In the genomic region with DNA sequence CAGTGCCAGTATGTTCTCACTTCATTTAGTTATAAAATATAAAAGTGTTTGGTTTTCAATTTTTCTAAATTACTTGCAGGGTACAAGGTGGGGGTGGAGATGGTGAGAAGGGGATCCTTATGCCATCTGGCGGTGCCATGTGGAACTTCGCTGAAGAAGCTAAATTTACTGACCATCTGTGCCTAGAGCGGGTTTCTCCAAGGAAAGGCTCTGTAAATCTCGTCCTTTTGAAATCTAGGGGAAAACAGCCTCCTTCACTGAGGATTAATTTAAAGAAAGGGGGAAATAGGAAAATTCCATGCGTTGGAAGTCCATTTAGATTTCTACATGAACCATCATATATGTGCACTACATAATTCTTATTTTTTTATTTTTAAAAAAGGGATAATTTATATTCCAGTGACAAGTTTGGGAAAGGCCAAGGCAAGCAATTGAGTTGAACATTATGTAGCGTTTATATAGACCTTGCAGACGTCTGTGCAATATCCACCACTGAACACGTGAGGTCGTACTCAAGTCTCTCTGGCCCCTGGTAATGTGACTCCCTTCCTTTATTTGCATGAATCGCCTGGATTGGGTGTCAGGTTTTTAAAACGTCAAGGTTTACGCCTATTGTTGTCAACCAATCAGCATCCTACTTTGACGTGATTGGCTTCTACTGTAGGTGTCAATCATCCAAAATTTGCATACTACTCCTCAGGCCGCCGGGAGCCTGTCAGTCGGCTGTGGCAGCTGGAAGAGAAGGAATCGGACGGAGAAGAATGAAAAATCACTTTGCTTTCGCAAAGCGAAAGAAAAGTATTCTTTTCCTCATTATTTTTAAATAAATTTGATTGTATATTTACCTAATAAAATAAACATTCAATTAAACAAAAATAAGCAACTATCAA, we compare ENCODE assay signal across 8 cellular contexts.
A peak's percentile ranks its signal among the peaks of the same experiment; 100 is the strongest.
DNase-seq lines count a peak whose midpoint lies in the region; ATAC-seq and TF ChIP-seq lines count a peak whose summit lies in the region.

No MANE protein-coding gene starts in this region.

- intact Hi-C loops in esophagus squamous epithelium (cut with DNase I), result loop anchor here (5.0 to 10.0 kb wide), 4 partner anchors 288 to 1310 kb away; a partner anchor contains a TSS

- H3K9me3 ChIP-seq in esophagus squamous epithelium, result peaks cover 0 to 6% (median 0%) of the 10 kb centered on the region in 3 donors

- no peaks in the 10 kb centered on the region for H3K9me3 Mint-ChIP-seq in GM23338
- no peaks in the 10 kb centered on the region for H3K9me3 Mint-ChIP-seq in T-helper 1 cell treated with Interleukin-12 subunit alpha and Interleukin-12 subunit beta and Interleukin-4 antibody, amounts not matched to agents 30 μg/mL and 1 μg/mL, for 36 hours

- H3K4me1 Mint-ChIP-seq in GM23338, result peaks cover 37% of the 10 kb centered on the region
- H3K4me1 Mint-ChIP-seq in T-helper 1 cell treated with Interleukin-12 subunit alpha and Interleukin-12 subunit beta and Interleukin-4 antibody, amounts not matched to agents 30 μg/mL and 1 μg/mL, for 36 hours (ENCODE audit: low read depth), result peaks cover 31% of the 10 kb centered on the region

- 7 to 9% methylated on average over 20 of the region's 20 CpGs for WGBS in esophagus squamous epithelium, 2 donors

- peak overlapping the region; percentile 68 for H3K4me3 ChIP-seq in GM23338
- peak overlapping the region in 2 of 4 donors; percentile 51 to 68 for H3K4me3 ChIP-seq in esophagus squamous epithelium

- peak; percentile 25 for ATAC-seq in GM23338
- peak; percentile 31 for ATAC-seq in omental fat pad (ENCODE audit: low FRiP score)
- ATAC-seq in GM18907 (IDR thresholded peaks at IDR 0.05; ENCODE audit: unreplicated experiment), result no peak

- H3K36me3 ChIP-seq in GM23338 (ENCODE audit: insufficient read depth) (no peaks in the 10 kb centered on the region), esophagus squamous epithelium (no peaks in the 10 kb centered on the region)

- TF ChIP-seq CTCF in GM23338 (conservative IDR thresholded peaks at IDR 0.05; ENCODE audit: low read depth in 2 of 2), result peak; percentile 68 to 92
- TF ChIP-seq CTCF in esophagus squamous epithelium (IDR thresholded peaks at IDR 0.05), result peak; percentile 40 to 69 (median 64)
- peak in 1 of 3 donors; percentile 11 for TF ChIP-seq CTCF in omental fat pad (IDR thresholded peaks at IDR 0.05)

- H3F3A ChIP-seq in GM23338 (replicated peaks; ENCODE audit: low read depth), result peaks cover 3% of the 10 kb centered on the region; the same call in 1 of the 2 replicates

- TF ChIP-seq POLR2A in esophagus squamous epithelium (IDR thresholded peaks at IDR 0.05), result peak in 2 of 4 donors; percentile 40 to 78

- H3K27me3 ChIP-seq in GM23338 (ENCODE audit: insufficient read depth), result peaks cover 67% of the 10 kb centered on the region
- peaks cover 24 to 98% (median 55%) of the 10 kb centered on the region in 4 donors for H3K27me3 ChIP-seq in esophagus squamous epithelium

- H4K20me1 ChIP-seq in GM23338 (replicated peaks; ENCODE audit: insufficient read depth), result 0 out of 2 replicates have a peak, but pooled peaks cover under 1% of the 10 kb centered on the region

- H3K79me2 ChIP-seq in GM23338 (replicated peaks; ENCODE audit: insufficient read depth), result no peaks in the 10 kb centered on the region

- DNase-seq in COLO829 (ENCODE audit: low spot score) (peak; percentile 63), GM23338 (ENCODE audit: low spot score) (peak; percentile 99), NCI-H187 treated with DMSO at 0.1 percent for 48 hours (lab: John Stamatoyannopoulos, UW) (peak; percentile 91), esophagus squamous epithelium (lab: John Stamatoyannopoulos, UW) (no peak), omental fat pad (ENCODE audit: low spot score) (no peak), occipital lobe (lab: John Stamatoyannopoulos, UW) (no peak)

- H3K4me2 ChIP-seq in GM23338, result peak overlapping the region; percentile 86

- no peaks in the 10 kb centered on the region for H3K36me3 Mint-ChIP-seq in GM23338 (ENCODE audit: low read depth)
- H3K36me3 Mint-ChIP-seq in T-helper 1 cell treated with Interleukin-12 subunit alpha and Interleukin-12 subunit beta and Interleukin-4 antibody, amounts not matched to agents 30 μg/mL and 1 μg/mL, for 36 hours (ENCODE audit: low read depth), result peaks cover 4% of the 10 kb centered on the region

- no peak overlapping the region for H2AFZ ChIP-seq in GM23338

- peaks cover 31% of the 10 kb centered on the region for H3K27me3 Mint-ChIP-seq in GM23338 (ENCODE audit: insufficient read depth, low read depth, poor library complexity)
- peaks cover 55% of the 10 kb centered on the region for H3K27me3 Mint-ChIP-seq in T-helper 1 cell treated with Interleukin-12 subunit alpha and Interleukin-12 subunit beta and Interleukin-4 antibody, amounts not matched to agents 30 μg/mL and 1 μg/mL, for 36 hours (ENCODE audit: low read depth)

- no peaks in the 10 kb centered on the region for H3K9me2 ChIP-seq in GM23338 (ENCODE audit: insufficient read depth)

- H3K27ac ChIP-seq in GM23338 (ENCODE audit: low read depth), result no peak overlapping the region
- peak overlapping the region; percentile 15 to 88 (median 84) for H3K27ac ChIP-seq in esophagus squamous epithelium

- peak overlapping the region; percentile 56 for H3K4me3 Mint-ChIP-seq in GM23338
- H3K4me3 Mint-ChIP-seq in T-helper 1 cell treated with Interleukin-12 subunit alpha and Interleukin-12 subunit beta and Interleukin-4 antibody, amounts not matched to agents 30 μg/mL and 1 μg/mL, for 36 hours, result peak overlapping the region; percentile 70

- H3K27ac Mint-ChIP-seq in GM23338, result no peak overlapping the region
- peak overlapping the region; percentile 77 for H3K27ac Mint-ChIP-seq in T-helper 1 cell treated with Interleukin-12 subunit alpha and Interleukin-12 subunit beta and Interleukin-4 antibody, amounts not matched to agents 30 μg/mL and 1 μg/mL, for 36 hours

- H3K4me1 ChIP-seq in GM23338 (ENCODE audit: insufficient read depth) (peaks cover 33% of the 10 kb centered on the region), esophagus squamous epithelium (peaks cover 14 to 72% (median 23%) of the 10 kb centered on the region in 3 donors)

TF ChIP-seq in GM23338, 12 proteins besides CTCF, POLR2A, EP300 and RAD21 (continues in another document):
- TF ChIP-seq POLR2AphosphoS5 (IDR thresholded peaks at IDR 0.05; ENCODE audit: low read depth), result 0 out of 2 replicates have a peak, but pooled peaks have one; percentile 39
- no peak for TF ChIP-seq STAT1 (IDR thresholded peaks at IDR 0.05; ENCODE audit: unreplicated experiment)
- TF ChIP-seq ZNF114 (CRISPR knock-in tag; IDR thresholded peaks at IDR 0.05), result no peak
- TF ChIP-seq, protein P1, sequence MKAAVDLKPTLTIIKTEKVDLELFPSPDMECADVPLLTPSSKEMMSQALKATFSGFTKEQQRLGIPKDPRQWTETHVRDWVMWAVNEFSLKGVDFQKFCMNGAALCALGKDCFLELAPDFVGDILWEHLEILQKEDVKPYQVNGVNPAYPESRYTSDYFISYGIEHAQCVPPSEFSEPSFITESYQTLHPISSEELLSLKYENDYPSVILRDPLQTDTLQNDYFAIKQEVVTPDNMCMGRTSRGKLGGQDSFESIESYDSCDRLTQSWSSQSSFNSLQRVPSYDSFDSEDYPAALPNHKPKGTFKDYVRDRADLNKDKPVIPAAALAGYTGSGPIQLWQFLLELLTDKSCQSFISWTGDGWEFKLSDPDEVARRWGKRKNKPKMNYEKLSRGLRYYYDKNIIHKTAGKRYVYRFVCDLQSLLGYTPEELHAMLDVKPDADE (IDR thresholded peaks at IDR 0.05), result no peak
- TF ChIP-seq CREB1 (CRISPR knock-in tag; IDR thresholded peaks at IDR 0.05; ENCODE audit: low read depth), result peak; percentile 85
- TF ChIP-seq EZH2 (IDR thresholded peaks at IDR 0.05; ENCODE audit: low read depth, unreplicated experiment), result no peak

Comparison
In these comparisons a context has a peak if more than half of its experiments do, and no peak if none do; other contexts are left out.
1. DNase-seq: peak in COLO829 (single experiment), GM23338 (single experiment) and NCI-H187 treated with DMSO at 0.1 percent for 48 hours (single experiment); none in esophagus squamous epithelium (single experiment), omental fat pad (single experiment) and occipital lobe (single experiment).